ENCODE assay signal across 8 cellular contexts in the genomic region with DNA sequence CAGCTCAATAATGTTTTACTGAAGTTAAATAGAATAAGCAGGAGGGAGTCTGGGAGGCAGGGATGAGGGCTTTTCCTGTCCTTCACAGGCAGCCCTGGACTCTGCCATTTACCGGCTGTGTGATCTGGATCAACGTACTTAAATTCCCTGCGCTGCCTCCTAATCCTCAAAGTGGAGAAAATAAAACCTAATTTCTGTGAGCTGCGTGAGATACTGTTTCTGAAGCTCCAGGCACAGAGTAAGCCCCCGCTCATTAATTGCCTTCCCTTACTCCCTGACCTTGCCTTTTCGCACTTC. TPM values are rescaled to one million over a fixed set of nuclear protein-coding genes. Genes with fewer than 3 reads are reported as not detected.
DNase-seq lines count a peak whose midpoint lies in the region; ATAC-seq and TF ChIP-seq lines count a peak whose summit lies in the region.

No MANE protein-coding gene starts in this region.

- H3K4me1 Mint-ChIP-seq in CD8-positive, alpha-beta T cell (ENCODE audit: low read depth), result peaks cover 16% of the 10 kb centered on the region

- TF ChIP-seq CTCF in CD8-positive, alpha-beta T cell (IDR thresholded peaks at IDR 0.05), result no peak
- TF ChIP-seq CTCF in RWPE2 (IDR thresholded peaks at IDR 0.05; ENCODE audit: poor library complexity, severe bottlenecking), result no peak
- no peak for TF ChIP-seq CTCF in esophagus muscularis mucosa (IDR thresholded peaks at IDR 0.05)
- TF ChIP-seq CTCF in ovary (IDR thresholded peaks at IDR 0.05), result no peak

- intact Hi-C loops in CD8-positive, alpha-beta T cell (cut with DNase I, micrococcal nuclease), result loop anchor here in 1 of 2 experiments (5.0 kb wide), 1 partner anchor 136 kb away; a partner anchor contains a TSS
- intact Hi-C loops in esophagus muscularis mucosa (cut with DNase I) (loop anchor here (10.0 kb wide), 1 partner anchor 138 kb away; a partner anchor contains a TSS), ovary (cut with DNase I) (no loop called here)

- H3K4me1 ChIP-seq in CD8-positive, alpha-beta T cell (ENCODE audit: insufficient read depth, low read length), result peaks cover 11% of the 10 kb centered on the region
- H3K4me1 ChIP-seq in RWPE2 (ENCODE audit: insufficient read depth, poor library complexity, severe bottlenecking) (peaks cover 11% of the 10 kb centered on the region), esophagus muscularis mucosa (peaks cover 23 to 40% (median 37%) of the 10 kb centered on the region in 4 donors), ovary (ENCODE audit: insufficient read depth) (peaks cover 19% of the 10 kb centered on the region)

- no peak for TF ChIP-seq EP300 in esophagus muscularis mucosa (IDR thresholded peaks at IDR 0.05)
- no peak for TF ChIP-seq EP300 in ovary (IDR thresholded peaks at IDR 0.05)

- POLR2A ChIA-PET in CD8-positive, alpha-beta T cell (lab: Charles Lee), result no interaction called here

- no peak overlapping the region for H3K27ac ChIP-seq in CD8-positive, alpha-beta T cell (ENCODE audit: low read depth, low read length)
- no peak overlapping the region for H3K27ac ChIP-seq in RWPE2 (ENCODE audit: poor library complexity, severe bottlenecking)
- peak overlapping the region; percentile 75 to 92 (median 82) for H3K27ac ChIP-seq in esophagus muscularis mucosa (replicated peaks in 1 of 4)
- H3K27ac ChIP-seq in ovary, result no peak overlapping the region
- no peak overlapping the region for H3K27ac ChIP-seq in caudate nucleus (ENCODE audit: low read depth, low read length)

- H3K27me3 Mint-ChIP-seq in CD8-positive, alpha-beta T cell (ENCODE audit: low read depth), result no peaks in the 10 kb centered on the region

- H3K9me3 Mint-ChIP-seq in CD8-positive, alpha-beta T cell, result no peaks in the 10 kb centered on the region

- H3K4me3 Mint-ChIP-seq in CD8-positive, alpha-beta T cell, result peak overlapping the region; percentile 82

- no peaks in the 10 kb centered on the region for H3K36me3 ChIP-seq in CD8-positive, alpha-beta T cell (ENCODE audit: insufficient read depth, low read length)
- H3K36me3 ChIP-seq in RWPE2 (ENCODE audit: low read depth), result no peaks in the 10 kb centered on the region
- no peaks in the 10 kb centered on the region for H3K36me3 ChIP-seq in esophagus muscularis mucosa
- H3K36me3 ChIP-seq in ovary, result no peaks in the 10 kb centered on the region

- H3K27ac Mint-ChIP-seq in CD8-positive, alpha-beta T cell, result peak overlapping the region; percentile 46

- H3K36me3 Mint-ChIP-seq in CD8-positive, alpha-beta T cell, result no peaks in the 10 kb centered on the region

- no peak for TF ChIP-seq POLR2A in esophagus muscularis mucosa (IDR thresholded peaks at IDR 0.05; ENCODE audit: low read depth)
- TF ChIP-seq POLR2A in ovary (IDR thresholded peaks at IDR 0.05), result no peak

- no peak for ATAC-seq in CD8-positive, alpha-beta T cell
- ATAC-seq in RWPE2 (ENCODE audit: low read depth) (no peak), GM21360 (IDR thresholded peaks at IDR 0.05; ENCODE audit: unreplicated experiment) (no peak)

- CTCF ChIA-PET in CD8-positive, alpha-beta T cell (lab: Charles Lee), result interaction anchor here (0.7 kb wide), 1 partner anchor 39 kb away, joined by 3 read pairs; a partner anchor contains a TSS

- DNase-seq in CD8-positive, alpha-beta T cell, result no peak
- no peak for DNase-seq in RWPE2 (ENCODE audit: low spot score)
- DNase-seq in esophagus muscularis mucosa (ENCODE audit: extremely low spot score), result no peak
- no peak for DNase-seq in ovary
- no peak for DNase-seq in NCI-H510A (lab: John Stamatoyannopoulos, UW)
- DNase-seq in SIG-M5 treated with dmso at 0.1 percent for 504 hours (lab: John Stamatoyannopoulos, UW; ENCODE audit: unreplicated experiment), result no peak
- DNase-seq in caudate nucleus (lab: John Stamatoyannopoulos, UW), result no peak

- H3K27me3 ChIP-seq in CD8-positive, alpha-beta T cell (ENCODE audit: insufficient read depth, low read length), result no peaks in the 10 kb centered on the region
- H3K27me3 ChIP-seq in RWPE2 (ENCODE audit: insufficient read depth, poor library complexity, severe bottlenecking), result no peaks in the 10 kb centered on the region
- no peaks in the 10 kb centered on the region for H3K27me3 ChIP-seq in esophagus muscularis mucosa
- H3K27me3 ChIP-seq in ovary, result no peaks in the 10 kb centered on the region

- peak overlapping the region; percentile 53 for H3K4me3 ChIP-seq in CD8-positive, alpha-beta T cell (ENCODE audit: low read depth, low read length)
- H3K4me3 ChIP-seq in RWPE2 (ENCODE audit: severe bottlenecking) (peak overlapping the region; percentile 87), esophagus muscularis mucosa (peak overlapping the region; percentile 83 to 95 (median 86)), ovary (peak overlapping the region; percentile 69)

- no peaks in the 10 kb centered on the region for H3K9me3 ChIP-seq in CD8-positive, alpha-beta T cell (ENCODE audit: low read length)
- H3K9me3 ChIP-seq in RWPE2 (ENCODE audit: severe bottlenecking) (no peaks in the 10 kb centered on the region), esophagus muscularis mucosa (no peaks in the 10 kb centered on the region), ovary (no peaks in the 10 kb centered on the region)

- 23% methylated on average over 5 of the region's 6 CpGs for WGBS in esophagus muscularis mucosa
- WGBS in ovary, 3 donors, result 4 to 12% (median 9%) methylated on average over 6 of the region's 6 CpGs

RNA-seq across cellular contexts. Expression of a gene that starts 0.3 kb away (rescaled TPM):
- total RNA-seq in CD8-positive, alpha-beta T cell, result 1 to 10 TPM; 2.7 to 3.1 TPM
- total RNA-seq in esophagus muscularis mucosa (10 to 100 TPM; 12.5 to 16.4 (median 15.1) TPM), ovary (10 to 100 TPM; 11.2 to 30.6 (median 24.3) TPM)
- 10 to 100 TPM; 16.6 to 58.3 TPM for polyA plus RNA-seq in ovary

RNA-seq across cellular contexts. Expression of a gene that starts 39.0 kb away (rescaled TPM):
- total RNA-seq in CD8-positive, alpha-beta T cell, result not detected
- total RNA-seq in esophagus muscularis mucosa (1 to 10 TPM in 1 of 4 donors, under 1 TPM in 3; under 0.01 to 1.6 (median 0.34) TPM), ovary (1 to 10 TPM in 3 of 7 donors, under 1 TPM in 4; 0.22 to 2.4 (median 0.36) TPM)
- 1 to 10 TPM; 1.3 to 3.1 TPM for polyA plus RNA-seq in ovary

Comparison
In these comparisons a context has a peak if more than half of its experiments do, and no peak if none do; other contexts are left out.
1. H3K27ac ChIP-seq: peak in esophagus muscularis mucosa (4 of 4); none in CD8-positive, alpha-beta T cell (single experiment), RWPE2 (single experiment), ovary (0 of 2) and caudate nucleus (single experiment).
2. Peak in every context shown above with its lines, with median percentiles within 50 percentile points of each other: H3K4me3 ChIP-seq.